In the genomic region with DNA sequence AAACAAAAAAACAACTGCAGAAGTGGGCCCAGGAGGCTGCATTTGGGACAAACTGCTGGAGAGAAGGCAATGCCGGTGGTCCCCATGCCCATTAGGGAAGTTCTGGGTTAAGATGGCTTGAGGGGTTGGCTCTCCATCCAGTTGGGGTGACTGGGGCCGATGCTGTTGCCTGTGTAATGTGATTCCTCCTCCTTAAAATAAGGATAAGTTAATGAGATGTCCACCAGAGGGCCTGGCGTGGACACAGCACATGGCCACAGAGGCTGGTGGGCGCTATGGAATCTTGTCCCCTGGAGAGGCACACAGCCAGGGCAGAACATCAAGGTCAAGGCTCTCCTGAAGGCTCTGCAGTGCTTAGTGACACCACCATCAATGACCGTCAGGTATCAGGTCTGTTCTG, we compare ENCODE assay signal across 1 cellular context.
A peak's percentile ranks its signal among the peaks of the same experiment; 100 is the strongest.
TF ChIP-seq lines count a peak whose summit lies in the region.

No MANE protein-coding gene starts in this region.

TF ChIP-seq in K562, 482 proteins besides CTCF, POLR2A, EP300 and RAD21 (continued from another document and continues in another):
- TF ChIP-seq, protein P1, sequence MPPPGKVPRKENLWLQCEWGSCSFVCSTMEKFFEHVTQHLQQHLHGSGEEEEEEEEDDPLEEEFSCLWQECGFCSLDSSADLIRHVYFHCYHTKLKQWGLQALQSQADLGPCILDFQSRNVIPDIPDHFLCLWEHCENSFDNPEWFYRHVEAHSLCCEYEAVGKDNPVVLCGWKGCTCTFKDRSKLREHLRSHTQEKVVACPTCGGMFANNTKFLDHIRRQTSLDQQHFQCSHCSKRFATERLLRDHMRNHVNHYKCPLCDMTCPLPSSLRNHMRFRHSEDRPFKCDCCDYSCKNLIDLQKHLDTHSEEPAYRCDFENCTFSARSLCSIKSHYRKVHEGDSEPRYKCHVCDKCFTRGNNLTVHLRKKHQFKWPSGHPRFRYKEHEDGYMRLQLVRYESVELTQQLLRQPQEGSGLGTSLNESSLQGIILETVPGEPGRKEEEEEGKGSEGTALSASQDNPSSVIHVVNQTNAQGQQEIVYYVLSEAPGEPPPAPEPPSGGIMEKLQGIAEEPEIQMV (tag; conservative IDR thresholded peaks at IDR 0.05; ENCODE audit: low read depth) = no peak
- TF ChIP-seq, protein P2, sequence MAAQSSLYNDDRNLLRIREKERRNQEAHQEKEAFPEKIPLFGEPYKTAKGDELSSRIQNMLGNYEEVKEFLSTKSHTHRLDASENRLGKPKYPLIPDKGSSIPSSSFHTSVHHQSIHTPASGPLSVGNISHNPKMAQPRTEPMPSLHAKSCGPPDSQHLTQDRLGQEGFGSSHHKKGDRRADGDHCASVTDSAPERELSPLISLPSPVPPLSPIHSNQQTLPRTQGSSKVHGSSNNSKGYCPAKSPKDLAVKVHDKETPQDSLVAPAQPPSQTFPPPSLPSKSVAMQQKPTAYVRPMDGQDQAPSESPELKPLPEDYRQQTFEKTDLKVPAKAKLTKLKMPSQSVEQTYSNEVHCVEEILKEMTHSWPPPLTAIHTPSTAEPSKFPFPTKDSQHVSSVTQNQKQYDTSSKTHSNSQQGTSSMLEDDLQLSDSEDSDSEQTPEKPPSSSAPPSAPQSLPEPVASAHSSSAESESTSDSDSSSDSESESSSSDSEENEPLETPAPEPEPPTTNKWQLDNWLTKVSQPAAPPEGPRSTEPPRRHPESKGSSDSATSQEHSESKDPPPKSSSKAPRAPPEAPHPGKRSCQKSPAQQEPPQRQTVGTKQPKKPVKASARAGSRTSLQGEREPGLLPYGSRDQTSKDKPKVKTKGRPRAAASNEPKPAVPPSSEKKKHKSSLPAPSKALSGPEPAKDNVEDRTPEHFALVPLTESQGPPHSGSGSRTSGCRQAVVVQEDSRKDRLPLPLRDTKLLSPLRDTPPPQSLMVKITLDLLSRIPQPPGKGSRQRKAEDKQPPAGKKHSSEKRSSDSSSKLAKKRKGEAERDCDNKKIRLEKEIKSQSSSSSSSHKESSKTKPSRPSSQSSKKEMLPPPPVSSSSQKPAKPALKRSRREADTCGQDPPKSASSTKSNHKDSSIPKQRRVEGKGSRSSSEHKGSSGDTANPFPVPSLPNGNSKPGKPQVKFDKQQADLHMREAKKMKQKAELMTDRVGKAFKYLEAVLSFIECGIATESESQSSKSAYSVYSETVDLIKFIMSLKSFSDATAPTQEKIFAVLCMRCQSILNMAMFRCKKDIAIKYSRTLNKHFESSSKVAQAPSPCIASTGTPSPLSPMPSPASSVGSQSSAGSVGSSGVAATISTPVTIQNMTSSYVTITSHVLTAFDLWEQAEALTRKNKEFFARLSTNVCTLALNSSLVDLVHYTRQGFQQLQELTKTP (IDR thresholded peaks at IDR 0.05; ENCODE audit: low read depth in 1 of 2, partially characterized antibody in 2 of 2) = no peak
- TF ChIP-seq, protein P3, sequence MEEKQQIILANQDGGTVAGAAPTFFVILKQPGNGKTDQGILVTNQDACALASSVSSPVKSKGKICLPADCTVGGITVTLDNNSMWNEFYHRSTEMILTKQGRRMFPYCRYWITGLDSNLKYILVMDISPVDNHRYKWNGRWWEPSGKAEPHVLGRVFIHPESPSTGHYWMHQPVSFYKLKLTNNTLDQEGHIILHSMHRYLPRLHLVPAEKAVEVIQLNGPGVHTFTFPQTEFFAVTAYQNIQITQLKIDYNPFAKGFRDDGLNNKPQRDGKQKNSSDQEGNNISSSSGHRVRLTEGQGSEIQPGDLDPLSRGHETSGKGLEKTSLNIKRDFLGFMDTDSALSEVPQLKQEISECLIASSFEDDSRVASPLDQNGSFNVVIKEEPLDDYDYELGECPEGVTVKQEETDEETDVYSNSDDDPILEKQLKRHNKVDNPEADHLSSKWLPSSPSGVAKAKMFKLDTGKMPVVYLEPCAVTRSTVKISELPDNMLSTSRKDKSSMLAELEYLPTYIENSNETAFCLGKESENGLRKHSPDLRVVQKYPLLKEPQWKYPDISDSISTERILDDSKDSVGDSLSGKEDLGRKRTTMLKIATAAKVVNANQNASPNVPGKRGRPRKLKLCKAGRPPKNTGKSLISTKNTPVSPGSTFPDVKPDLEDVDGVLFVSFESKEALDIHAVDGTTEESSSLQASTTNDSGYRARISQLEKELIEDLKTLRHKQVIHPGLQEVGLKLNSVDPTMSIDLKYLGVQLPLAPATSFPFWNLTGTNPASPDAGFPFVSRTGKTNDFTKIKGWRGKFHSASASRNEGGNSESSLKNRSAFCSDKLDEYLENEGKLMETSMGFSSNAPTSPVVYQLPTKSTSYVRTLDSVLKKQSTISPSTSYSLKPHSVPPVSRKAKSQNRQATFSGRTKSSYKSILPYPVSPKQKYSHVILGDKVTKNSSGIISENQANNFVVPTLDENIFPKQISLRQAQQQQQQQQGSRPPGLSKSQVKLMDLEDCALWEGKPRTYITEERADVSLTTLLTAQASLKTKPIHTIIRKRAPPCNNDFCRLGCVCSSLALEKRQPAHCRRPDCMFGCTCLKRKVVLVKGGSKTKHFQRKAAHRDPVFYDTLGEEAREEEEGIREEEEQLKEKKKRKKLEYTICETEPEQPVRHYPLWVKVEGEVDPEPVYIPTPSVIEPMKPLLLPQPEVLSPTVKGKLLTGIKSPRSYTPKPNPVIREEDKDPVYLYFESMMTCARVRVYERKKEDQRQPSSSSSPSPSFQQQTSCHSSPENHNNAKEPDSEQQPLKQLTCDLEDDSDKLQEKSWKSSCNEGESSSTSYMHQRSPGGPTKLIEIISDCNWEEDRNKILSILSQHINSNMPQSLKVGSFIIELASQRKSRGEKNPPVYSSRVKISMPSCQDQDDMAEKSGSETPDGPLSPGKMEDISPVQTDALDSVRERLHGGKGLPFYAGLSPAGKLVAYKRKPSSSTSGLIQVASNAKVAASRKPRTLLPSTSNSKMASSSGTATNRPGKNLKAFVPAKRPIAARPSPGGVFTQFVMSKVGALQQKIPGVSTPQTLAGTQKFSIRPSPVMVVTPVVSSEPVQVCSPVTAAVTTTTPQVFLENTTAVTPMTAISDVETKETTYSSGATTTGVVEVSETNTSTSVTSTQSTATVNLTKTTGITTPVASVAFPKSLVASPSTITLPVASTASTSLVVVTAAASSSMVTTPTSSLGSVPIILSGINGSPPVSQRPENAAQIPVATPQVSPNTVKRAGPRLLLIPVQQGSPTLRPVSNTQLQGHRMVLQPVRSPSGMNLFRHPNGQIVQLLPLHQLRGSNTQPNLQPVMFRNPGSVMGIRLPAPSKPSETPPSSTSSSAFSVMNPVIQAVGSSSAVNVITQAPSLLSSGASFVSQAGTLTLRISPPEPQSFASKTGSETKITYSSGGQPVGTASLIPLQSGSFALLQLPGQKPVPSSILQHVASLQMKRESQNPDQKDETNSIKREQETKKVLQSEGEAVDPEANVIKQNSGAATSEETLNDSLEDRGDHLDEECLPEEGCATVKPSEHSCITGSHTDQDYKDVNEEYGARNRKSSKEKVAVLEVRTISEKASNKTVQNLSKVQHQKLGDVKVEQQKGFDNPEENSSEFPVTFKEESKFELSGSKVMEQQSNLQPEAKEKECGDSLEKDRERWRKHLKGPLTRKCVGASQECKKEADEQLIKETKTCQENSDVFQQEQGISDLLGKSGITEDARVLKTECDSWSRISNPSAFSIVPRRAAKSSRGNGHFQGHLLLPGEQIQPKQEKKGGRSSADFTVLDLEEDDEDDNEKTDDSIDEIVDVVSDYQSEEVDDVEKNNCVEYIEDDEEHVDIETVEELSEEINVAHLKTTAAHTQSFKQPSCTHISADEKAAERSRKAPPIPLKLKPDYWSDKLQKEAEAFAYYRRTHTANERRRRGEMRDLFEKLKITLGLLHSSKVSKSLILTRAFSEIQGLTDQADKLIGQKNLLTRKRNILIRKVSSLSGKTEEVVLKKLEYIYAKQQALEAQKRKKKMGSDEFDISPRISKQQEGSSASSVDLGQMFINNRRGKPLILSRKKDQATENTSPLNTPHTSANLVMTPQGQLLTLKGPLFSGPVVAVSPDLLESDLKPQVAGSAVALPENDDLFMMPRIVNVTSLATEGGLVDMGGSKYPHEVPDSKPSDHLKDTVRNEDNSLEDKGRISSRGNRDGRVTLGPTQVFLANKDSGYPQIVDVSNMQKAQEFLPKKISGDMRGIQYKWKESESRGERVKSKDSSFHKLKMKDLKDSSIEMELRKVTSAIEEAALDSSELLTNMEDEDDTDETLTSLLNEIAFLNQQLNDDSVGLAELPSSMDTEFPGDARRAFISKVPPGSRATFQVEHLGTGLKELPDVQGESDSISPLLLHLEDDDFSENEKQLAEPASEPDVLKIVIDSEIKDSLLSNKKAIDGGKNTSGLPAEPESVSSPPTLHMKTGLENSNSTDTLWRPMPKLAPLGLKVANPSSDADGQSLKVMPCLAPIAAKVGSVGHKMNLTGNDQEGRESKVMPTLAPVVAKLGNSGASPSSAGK (IDR thresholded peaks at IDR 0.05) = peak; percentile 24; the same call in 1 of the 2 replicates
- TF ChIP-seq, protein P4, sequence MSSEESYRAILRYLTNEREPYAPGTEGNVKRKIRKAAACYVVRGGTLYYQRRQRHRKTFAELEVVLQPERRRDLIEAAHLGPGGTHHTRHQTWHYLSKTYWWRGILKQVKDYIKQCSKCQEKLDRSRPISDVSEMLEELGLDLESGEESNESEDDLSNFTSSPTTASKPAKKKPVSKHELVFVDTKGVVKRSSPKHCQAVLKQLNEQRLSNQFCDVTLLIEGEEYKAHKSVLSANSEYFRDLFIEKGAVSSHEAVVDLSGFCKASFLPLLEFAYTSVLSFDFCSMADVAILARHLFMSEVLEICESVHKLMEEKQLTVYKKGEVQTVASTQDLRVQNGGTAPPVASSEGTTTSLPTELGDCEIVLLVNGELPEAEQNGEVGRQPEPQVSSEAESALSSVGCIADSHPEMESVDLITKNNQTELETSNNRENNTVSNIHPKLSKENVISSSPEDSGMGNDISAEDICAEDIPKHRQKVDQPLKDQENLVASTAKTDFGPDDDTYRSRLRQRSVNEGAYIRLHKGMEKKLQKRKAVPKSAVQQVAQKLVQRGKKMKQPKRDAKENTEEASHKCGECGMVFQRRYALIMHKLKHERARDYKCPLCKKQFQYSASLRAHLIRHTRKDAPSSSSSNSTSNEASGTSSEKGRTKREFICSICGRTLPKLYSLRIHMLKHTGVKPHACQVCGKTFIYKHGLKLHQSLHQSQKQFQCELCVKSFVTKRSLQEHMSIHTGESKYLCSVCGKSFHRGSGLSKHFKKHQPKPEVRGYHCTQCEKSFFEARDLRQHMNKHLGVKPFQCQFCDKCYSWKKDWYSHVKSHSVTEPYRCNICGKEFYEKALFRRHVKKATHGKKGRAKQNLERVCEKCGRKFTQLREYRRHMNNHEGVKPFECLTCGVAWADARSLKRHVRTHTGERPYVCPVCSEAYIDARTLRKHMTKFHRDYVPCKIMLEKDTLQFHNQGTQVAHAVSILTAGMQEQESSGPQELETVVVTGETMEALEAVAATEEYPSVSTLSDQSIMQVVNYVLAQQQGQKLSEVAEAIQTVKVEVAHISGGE (CRISPR knock-in tag; IDR thresholded peaks at IDR 0.05) = no peak
- TF ChIP-seq TOE1 (IDR thresholded peaks at IDR 0.05; ENCODE audit: borderline replicate concordance) (no peak), TOE1 (CRISPR knock-in tag; IDR thresholded peaks at IDR 0.05; ENCODE audit: borderline replicate concordance, low read depth) (no peak), JUNB (CRISPR knock-in tag; conservative IDR thresholded peaks at IDR 0.05) (no peak), FOXM1 (IDR thresholded peaks at IDR 0.05; ENCODE audit: low read depth) (no peak), FOXM1 (CRISPR knock-in tag; IDR thresholded peaks at IDR 0.05; ENCODE audit: low read depth) (no peak), NFIX (CRISPR knock-in tag; IDR thresholded peaks at IDR 0.05; ENCODE audit: low read depth) (no peak), ZNF830 (CRISPR knock-in tag; IDR thresholded peaks at IDR 0.05) (no peak), FOS (IDR thresholded peaks at IDR 0.05; ENCODE audit: extremely low read depth, insufficient read length) (no peak), POLR3A (IDR thresholded peaks at IDR 0.05; ENCODE audit: borderline replicate concordance, extremely low read depth, insufficient read depth, insufficient read length) (no peak), HEY1 (CRISPR knock-in tag; IDR thresholded peaks at IDR 0.05; ENCODE audit: borderline replicate concordance) (no peak), L3MBTL2 (IDR thresholded peaks at IDR 0.05) (no peak), ZNF253 (CRISPR knock-in tag; conservative IDR thresholded peaks at IDR 0.05) (no peak), CREM (IDR thresholded peaks at IDR 0.05; ENCODE audit: low read depth) (no peak), HMG20B (CRISPR knock-in tag; IDR thresholded peaks at IDR 0.05) (no peak), ZNF263 (CRISPR knock-in tag; IDR thresholded peaks at IDR 0.05; ENCODE audit: borderline replicate concordance) (no peak), MBD2 (IDR thresholded peaks at IDR 0.05; ENCODE audit: borderline replicate concordance, low read depth) (no peak), PRPF4 (IDR thresholded peaks at IDR 0.05; ENCODE audit: insufficient read depth, low read depth, low read length, poor library complexity, severe bottlenecking) (no peak)
- TF ChIP-seq, protein P5, sequence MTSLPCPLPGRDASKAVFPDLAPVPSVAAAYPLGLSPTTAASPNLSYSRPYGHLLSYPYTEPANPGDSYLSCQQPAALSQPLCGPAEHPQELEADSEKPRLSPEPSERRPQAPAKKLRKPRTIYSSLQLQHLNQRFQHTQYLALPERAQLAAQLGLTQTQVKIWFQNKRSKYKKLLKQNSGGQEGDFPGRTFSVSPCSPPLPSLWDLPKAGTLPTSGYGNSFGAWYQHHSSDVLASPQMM (CRISPR knock-in tag; IDR thresholded peaks at IDR 0.05) = no peak
- TF ChIP-seq, protein P6, sequence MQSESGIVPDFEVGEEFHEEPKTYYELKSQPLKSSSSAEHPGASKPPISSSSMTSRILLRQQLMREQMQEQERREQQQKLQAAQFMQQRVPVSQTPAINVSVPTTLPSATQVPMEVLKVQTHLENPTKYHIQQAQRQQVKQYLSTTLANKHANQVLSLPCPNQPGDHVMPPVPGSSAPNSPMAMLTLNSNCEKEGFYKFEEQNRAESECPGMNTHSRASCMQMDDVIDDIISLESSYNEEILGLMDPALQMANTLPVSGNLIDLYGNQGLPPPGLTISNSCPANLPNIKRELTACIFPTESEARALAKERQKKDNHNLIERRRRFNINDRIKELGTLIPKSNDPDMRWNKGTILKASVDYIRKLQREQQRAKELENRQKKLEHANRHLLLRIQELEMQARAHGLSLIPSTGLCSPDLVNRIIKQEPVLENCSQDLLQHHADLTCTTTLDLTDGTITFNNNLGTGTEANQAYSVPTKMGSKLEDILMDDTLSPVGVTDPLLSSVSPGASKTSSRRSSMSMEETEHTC (IDR thresholded peaks at IDR 0.05) = no peak
- TF ChIP-seq, protein P7, sequence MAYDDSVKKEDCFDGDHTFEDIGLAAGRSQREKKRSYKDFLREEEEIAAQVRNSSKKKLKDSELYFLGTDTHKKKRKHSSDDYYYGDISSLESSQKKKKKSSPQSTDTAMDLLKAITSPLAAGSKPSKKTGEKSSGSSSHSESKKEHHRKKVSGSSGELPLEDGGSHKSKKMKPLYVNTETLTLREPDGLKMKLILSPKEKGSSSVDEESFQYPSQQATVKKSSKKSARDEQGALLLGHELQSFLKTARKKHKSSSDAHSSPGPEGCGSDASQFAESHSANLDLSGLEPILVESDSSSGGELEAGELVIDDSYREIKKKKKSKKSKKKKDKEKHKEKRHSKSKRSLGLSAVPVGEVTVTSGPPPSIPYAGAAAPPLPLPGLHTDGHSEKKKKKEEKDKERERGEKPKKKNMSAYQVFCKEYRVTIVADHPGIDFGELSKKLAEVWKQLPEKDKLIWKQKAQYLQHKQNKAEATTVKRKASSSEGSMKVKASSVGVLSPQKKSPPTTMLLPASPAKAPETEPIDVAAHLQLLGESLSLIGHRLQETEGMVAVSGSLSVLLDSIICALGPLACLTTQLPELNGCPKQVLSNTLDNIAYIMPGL (CRISPR knock-in tag; IDR thresholded peaks at IDR 0.05) = no peak
- TF ChIP-seq, protein P8, sequence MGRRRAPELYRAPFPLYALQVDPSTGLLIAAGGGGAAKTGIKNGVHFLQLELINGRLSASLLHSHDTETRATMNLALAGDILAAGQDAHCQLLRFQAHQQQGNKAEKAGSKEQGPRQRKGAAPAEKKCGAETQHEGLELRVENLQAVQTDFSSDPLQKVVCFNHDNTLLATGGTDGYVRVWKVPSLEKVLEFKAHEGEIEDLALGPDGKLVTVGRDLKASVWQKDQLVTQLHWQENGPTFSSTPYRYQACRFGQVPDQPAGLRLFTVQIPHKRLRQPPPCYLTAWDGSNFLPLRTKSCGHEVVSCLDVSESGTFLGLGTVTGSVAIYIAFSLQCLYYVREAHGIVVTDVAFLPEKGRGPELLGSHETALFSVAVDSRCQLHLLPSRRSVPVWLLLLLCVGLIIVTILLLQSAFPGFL (CRISPR knock-in tag; IDR thresholded peaks at IDR 0.05) = no peak
